8 cellular contexts compared by ENCODE assay signal in genomic region chr3:69052567-69052898, GRCh38. TPM values are rescaled to one million over a fixed set of nuclear protein-coding genes. Genes with fewer than 3 reads are reported as not detected.
DNase-seq lines count a peak whose midpoint lies in the region; ATAC-seq, FAIRE-seq and TF ChIP-seq lines count a peak whose summit lies in the region.

No MANE protein-coding gene starts in this region.

- TF ChIP-seq CTCF in BJ (IDR thresholded peaks at IDR 0.05; ENCODE audit: insufficient read depth, low read depth, low read length), result no peak
- no peak for TF ChIP-seq CTCF in GM20000 (IDR thresholded peaks at IDR 0.05; ENCODE audit: extremely low read depth, missing control alignments)

- H3K27ac ChIP-seq in thymus (ENCODE audit: low read depth), result peak overlapping the region; percentile 48

- POLR2A ChIA-PET in BJ (lab: Charles Lee), result no interaction called here

- H3K27ac Mint-ChIP-seq in activated T-helper 17 cell treated with anti-CD3 and anti-CD28 coated beads, Interleukin-2, amount 50 U/mL, for 72 hours, result peak overlapping the region; percentile 99
- H3K27ac Mint-ChIP-seq in immature natural killer cell, result peak overlapping the region; percentile 98

- H3K9me3 ChIP-seq in HAP-1 (no peaks in the 10 kb centered on the region), thymus (ENCODE audit: control insufficient read depth) (no peaks in the 10 kb centered on the region)

- H3K4me1 Mint-ChIP-seq in activated T-helper 17 cell treated with anti-CD3 and anti-CD28 coated beads, Interleukin-2, amount 50 U/mL, for 72 hours, result peaks cover 7% of the 10 kb centered on the region
- peaks cover 39 to 64% of the 10 kb centered on the region in 2 donors for H3K4me1 Mint-ChIP-seq in immature natural killer cell

- DNase-seq in BJ (ENCODE audit: low read depth), result no peak
- no peak for DNase-seq in HAP-1 (ENCODE audit: low spot score in 2 of 2)
- no peak for DNase-seq in immature natural killer cell
- no peak for DNase-seq in GM20000 (ENCODE audit: low spot score)
- DNase-seq in GM12891 (ENCODE audit: insufficient read length, low spot score), result no peak
- DNase-seq in central memory CD4-positive, alpha-beta T cell, result no peak

- H3K27me3 Mint-ChIP-seq in activated T-helper 17 cell treated with anti-CD3 and anti-CD28 coated beads, Interleukin-2, amount 50 U/mL, for 72 hours, result no peaks in the 10 kb centered on the region
- H3K27me3 Mint-ChIP-seq in immature natural killer cell (ENCODE audit: low read depth in 3 of 3), result peaks cover 10 to 18% (median 10%) of the 10 kb centered on the region in 3 donors

- H3K36me3 ChIP-seq in BJ (ENCODE audit: control insufficient read depth, insufficient read depth, low read length) (peaks cover 3% of the 10 kb centered on the region), HAP-1 (replicated peaks) (peaks cover 19% of the 10 kb centered on the region), thymus (ENCODE audit: control insufficient read depth, insufficient read depth) (peaks cover 8% of the 10 kb centered on the region)

- peaks cover 3% of the 10 kb centered on the region; the same call in 1 of the 2 replicates for H3K4me1 ChIP-seq in HAP-1
- peaks cover 5% of the 10 kb centered on the region for H3K4me1 ChIP-seq in thymus (ENCODE audit: control insufficient read depth, insufficient read depth, low read length)

- H3K4me3 Mint-ChIP-seq in activated T-helper 17 cell treated with anti-CD3 and anti-CD28 coated beads, Interleukin-2, amount 50 U/mL, for 72 hours, result peak overlapping the region; percentile 98
- peak overlapping the region; percentile 93 to 98 (median 96) for H3K4me3 Mint-ChIP-seq in immature natural killer cell

- peaks cover 84% of the 10 kb centered on the region for H3K36me3 Mint-ChIP-seq in activated T-helper 17 cell treated with anti-CD3 and anti-CD28 coated beads, Interleukin-2, amount 50 U/mL, for 72 hours (ENCODE audit: low read depth)
- peaks cover 11 to 23% (median 15%) of the 10 kb centered on the region in 3 donors for H3K36me3 Mint-ChIP-seq in immature natural killer cell

- 60% methylated on average over 3 of the region's 3 CpGs for WGBS in thymus

- in situ Hi-C loops in HAP-1 (cut with MboI; ENCODE audit: low sequenced_read_pairs), result no loop called here

- TF ChIP-seq POLR2A in GM12891 (IDR thresholded peaks at IDR 0.05; ENCODE audit: low read depth, low read length), result no peak

- H3K4me3 ChIP-seq in BJ (ENCODE audit: low read depth, low read length) (peak overlapping the region; percentile 34), HAP-1 (peak overlapping the region; percentile 87), thymus (ENCODE audit: low read length) (peak overlapping the region; percentile 56)

- CTCF ChIA-PET in BJ (lab: Yijun Ruan, JAX), result interaction anchor here (1.0 to 1.6 kb wide), 4 partner anchors 11 to 39 kb away, joined by 3 to 4 read pairs (median 3); partner anchors contain the start of gene EOGT

- no peak for FAIRE-seq in GM12891 (lab: Jason Lieb, UNC)

- H3K9me3 Mint-ChIP-seq in activated T-helper 17 cell treated with anti-CD3 and anti-CD28 coated beads, Interleukin-2, amount 50 U/mL, for 72 hours, result no peaks in the 10 kb centered on the region
- no peaks in the 10 kb centered on the region for H3K9me3 Mint-ChIP-seq in immature natural killer cell

- no peaks in the 10 kb centered on the region for H3K27me3 ChIP-seq in BJ (ENCODE audit: control insufficient read depth, insufficient read depth, low read length)
- H3K27me3 ChIP-seq in HAP-1 (ENCODE audit: low read depth), result no peaks in the 10 kb centered on the region
- H3K27me3 ChIP-seq in thymus (ENCODE audit: control insufficient read depth, insufficient read depth), result no peaks in the 10 kb centered on the region

- ATAC-seq in activated T-helper 17 cell treated with anti-CD3 and anti-CD28 coated beads, Interleukin-2, amount 50 U/mL, for 72 hours (replicated peaks), result no peak

TF ChIP-seq in GM12891, 5 proteins besides CTCF, POLR2A, EP300 and RAD21:
- TF ChIP-seq POLR2AphosphoS5 (IDR thresholded peaks at IDR 0.05; ENCODE audit: low read depth, low read length), result no peak
- TF ChIP-seq TAF1 (IDR thresholded peaks at IDR 0.05; ENCODE audit: low read depth, low read length), result no peak
- no peak for TF ChIP-seq PAX5 (IDR thresholded peaks at IDR 0.05; ENCODE audit: insufficient read depth, low read length, severe bottlenecking)
- TF ChIP-seq SPI1 (IDR thresholded peaks at IDR 0.05; ENCODE audit: low read depth, low read length), result no peak
- TF ChIP-seq POU2F2 (IDR thresholded peaks at IDR 0.05; ENCODE audit: low read depth, low read length), result no peak

RNA-seq across cellular contexts. Expression of gene TMF1, which starts 0.4 kb away (rescaled TPM):
- polyA plus RNA-seq in BJ (2011; rRNA removed) (7.7 and 14.3 TPM in 2 replicates), immature natural killer cell (10 to 100 TPM; 18.5 to 41.0 (median 22.4) TPM), thymus (13.6 TPM)
- polyA minus RNA-seq in BJ (2011; rRNA and poly(A)+ RNA removed), result 9.7 and 10.0 TPM in 2 replicates
- 10 to 100 TPM; 42.6 to 84.7 TPM for total RNA-seq in activated T-helper 17 cell treated with anti-CD3 and anti-CD28 coated beads, Interleukin-2, amount 50 U/mL, for 72 hours
- 11.9 TPM for polyA plus RNA-seq in GM12891 (2012; ENCODE audit: low read depth, missing spikeins)

RNA-seq across cellular contexts. Expression of gene UBA3, which starts 27.6 kb away (rescaled TPM):
- polyA plus RNA-seq in BJ (2011; rRNA removed) (36.6 and 71.8 TPM in 2 replicates), immature natural killer cell (100 to 1,000 TPM in 1 of 3 donors, 10 to 100 TPM in 2; 45.3 to 110 (median 47.1) TPM), thymus (89.3 TPM)
- 16.0 and 20.5 TPM in 2 replicates for polyA minus RNA-seq in BJ (2011; rRNA and poly(A)+ RNA removed)
- total RNA-seq in activated T-helper 17 cell treated with anti-CD3 and anti-CD28 coated beads, Interleukin-2, amount 50 U/mL, for 72 hours, result 10 to 100 TPM; 68.0 to 95.2 TPM
- polyA plus RNA-seq in GM12891 (2012; ENCODE audit: low read depth, missing spikeins), result 45.1 TPM

RNA-seq across cellular contexts. Expression of gene ARL6IP5, which starts 32.2 kb away (rescaled TPM):
- polyA plus RNA-seq in BJ (2011; rRNA removed) (129 TPM in 2 replicates), immature natural killer cell (100 to 1,000 TPM; 423 to 653 (median 503) TPM), thymus (130 TPM)
- 36.7 and 80.6 TPM in 2 replicates for polyA minus RNA-seq in BJ (2011; rRNA and poly(A)+ RNA removed)
- total RNA-seq in activated T-helper 17 cell treated with anti-CD3 and anti-CD28 coated beads, Interleukin-2, amount 50 U/mL, for 72 hours, result 100 to 1,000 TPM; 109 to 172 TPM
- 59.0 TPM for polyA plus RNA-seq in GM12891 (2012; ENCODE audit: low read depth, missing spikeins)

RNA-seq across cellular contexts. Expression of gene EOGT, which starts 39.0 kb away (rescaled TPM):
- 18.9 and 31.2 TPM in 2 replicates for polyA plus RNA-seq in BJ (2011; rRNA removed)
- polyA minus RNA-seq in BJ (2011; rRNA and poly(A)+ RNA removed), result 22.2 and 22.8 TPM in 2 replicates
- total RNA-seq in activated T-helper 17 cell treated with anti-CD3 and anti-CD28 coated beads, Interleukin-2, amount 50 U/mL, for 72 hours, result 10 to 100 TPM; 15.5 to 24.4 TPM
- polyA plus RNA-seq in immature natural killer cell, result 1 to 10 TPM; 3.2 to 4.4 (median 3.9) TPM
- polyA plus RNA-seq in thymus, result 43.3 TPM
- 2.0 TPM for polyA plus RNA-seq in GM12891 (2012; ENCODE audit: low read depth, missing spikeins)

Comparison
In these comparisons a context has a peak if more than half of its experiments do, and no peak if none do; other contexts are left out.
1. H3K4me3 ChIP-seq: peak in every context shown above with its lines; median percentile 87 in HAP-1; 56 in thymus; 34 in BJ.